ENCODE assay signal across 22 cellular contexts in the genomic region with DNA sequence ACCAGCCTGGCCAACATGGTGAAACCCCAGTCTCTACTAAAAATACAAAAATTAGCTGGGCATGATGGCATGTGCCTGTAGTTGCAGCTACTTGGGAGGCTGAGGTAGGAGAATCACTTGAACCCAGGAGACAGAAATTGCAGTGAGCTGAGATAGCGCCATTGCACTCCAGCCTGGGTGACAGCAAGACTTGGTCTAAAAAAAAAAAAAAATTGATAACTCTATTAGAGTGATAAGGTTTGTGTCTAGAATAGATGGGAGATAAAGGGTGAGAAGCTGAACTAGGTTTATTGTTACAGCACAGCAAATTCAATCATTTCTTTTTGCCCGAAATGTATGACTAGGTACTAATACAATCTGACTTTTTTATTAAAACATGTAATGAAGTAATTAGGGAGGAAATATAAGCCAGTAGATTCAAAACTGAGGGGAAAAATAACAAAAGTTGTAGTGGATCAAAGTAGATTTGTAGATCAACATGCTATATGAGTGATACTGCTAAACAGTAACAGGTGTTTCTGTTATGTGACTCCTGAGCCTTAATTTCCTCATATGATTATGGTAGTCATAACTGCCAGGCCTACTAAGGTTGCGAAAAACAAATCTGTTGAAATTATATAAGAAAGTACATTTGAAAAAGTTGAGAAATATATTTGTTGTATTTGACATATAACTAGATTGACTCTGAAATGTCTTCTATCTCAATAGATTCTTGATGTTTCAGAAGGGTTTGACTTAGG.
DNase-seq lines count a peak whose midpoint lies in the region; ATAC-seq and TF ChIP-seq lines count a peak whose summit lies in the region.
"Had no signal": no experiment of that assay in that cellular context is flagged by ENCODE, and none has a peak within 500 bp of the region (broad histone marks: within the 10 kb centered on the region; RNA-seq: fewer than 3 reads in every experiment).

No MANE protein-coding gene starts in this region.

- no peak overlapping the region for H3K27ac ChIP-seq in CD4-positive, alpha-beta memory T cell (ENCODE audit: low read depth, low read length)
- H3K27ac ChIP-seq in naive thymus-derived CD4-positive, alpha-beta T cell (ENCODE audit: low read depth, low read length) = no peak overlapping the region
- H3K27ac ChIP-seq: foreskin keratinocyte, parathyroid adenoma, SJCRH30, suprapubic skin had no signal

- ATAC-seq in SK-N-SH treated with all-trans-retinoic acid at 6 μM for 48 hours (no peak), GM19397 (IDR thresholded peaks at IDR 0.05; ENCODE audit: unreplicated experiment) (no peak), GM21576 (IDR thresholded peaks at IDR 0.05; ENCODE audit: unreplicated experiment) (no peak)
- ATAC-seq in naive thymus-derived CD4-positive, alpha-beta T cell = no peak
- ATAC-seq: foreskin keratinocyte had no signal

- peaks cover 27 to 53% (median 39%) of the 10 kb centered on the region in 4 donors for H3K4me1 Mint-ChIP-seq in CD4-positive, alpha-beta memory T cell
- H3K4me1 Mint-ChIP-seq in naive thymus-derived CD4-positive, alpha-beta T cell = peaks cover 14 to 57% (median 50%) of the 10 kb centered on the region in 7 donors
- H3K4me1 Mint-ChIP-seq: nephron progenitor cell had no signal

- peak overlapping the region in 4 of 7 donors; percentile 12 to 77 (median 42) for H3K27ac Mint-ChIP-seq in CD4-positive, alpha-beta memory T cell
- peak overlapping the region in 5 of 9 donors; percentile 9 to 53 (median 48) for H3K27ac Mint-ChIP-seq in naive thymus-derived CD4-positive, alpha-beta T cell
- H3K27ac Mint-ChIP-seq: dendritic cell treated with granulocyte-macrophage colony-stimulating factor and Interleukin-4, amounts not matched to agents 40 ng/mL and 50 ng/mL, for 4 days; nephron progenitor cell; T-helper 1 cell treated with Interleukin-12 subunit alpha and Interleukin-12 subunit beta and Interleukin-4 antibody, amounts not matched to agents 30 μg/mL and 1 μg/mL, for 36 hours had no signal

- no peaks in the 10 kb centered on the region for H3K4me1 ChIP-seq in CD4-positive, alpha-beta memory T cell (ENCODE audit: insufficient read depth, low read length)
- H3K4me1 ChIP-seq in naive thymus-derived CD4-positive, alpha-beta T cell (ENCODE audit: control insufficient read depth in 2 of 2, insufficient read depth in 2 of 2, low read length in 2 of 2) = no peaks in the 10 kb centered on the region
- H3K4me1 ChIP-seq: parathyroid adenoma, SJCRH30, suprapubic skin had no signal

- CTCF ChIA-PET in CD4-positive, alpha-beta memory T cell (lab: Charles Lee; ENCODE audit: partially characterized antibody) = interaction anchor here (4.7 kb wide), 1 partner anchor 21 kb away, joined by 23 read pairs; no protein-coding TSS in a partner anchor
- CTCF ChIA-PET in naive thymus-derived CD4-positive, alpha-beta T cell (lab: Charles Lee) = no interaction called here

- H3K4me3 Mint-ChIP-seq in CD4-positive, alpha-beta memory T cell = no peak overlapping the region
- no peak overlapping the region for H3K4me3 Mint-ChIP-seq in naive thymus-derived CD4-positive, alpha-beta T cell
- H3K4me3 Mint-ChIP-seq: dendritic cell treated with granulocyte-macrophage colony-stimulating factor and Interleukin-4, amounts not matched to agents 40 ng/mL and 50 ng/mL, for 4 days; nephron progenitor cell; T-helper 1 cell treated with Interleukin-12 subunit alpha and Interleukin-12 subunit beta and Interleukin-4 antibody, amounts not matched to agents 30 μg/mL and 1 μg/mL, for 36 hours had no signal

- no peak for DNase-seq in CD4-positive, alpha-beta memory T cell
- DNase-seq in LHCN-M2 (ENCODE audit: low read depth) (peak; percentile 55), GOT3 (lab: John Stamatoyannopoulos, UW) (no peak)
- DNase-seq in naive thymus-derived CD4-positive, alpha-beta T cell = no peak
- DNase-seq: activated CD4-positive, alpha-beta T cell treated with anti-CD3 and anti-CD28 coated beads, Interleukin-2, amount 50 U/mL, for 1 hour; activated naive CD4-positive, alpha-beta T cell; foreskin keratinocyte; hippocampal formation; MM.1S; NCI-H1694 treated with DMSO at 0.1 percent for 48 hours; NCI-H2227 treated with DMSO at 0.1 percent for 48 hours; NCI-H774; nephron progenitor cell; SJCRH30 had no signal

- no peaks in the 10 kb centered on the region for H3K27me3 ChIP-seq in CD4-positive, alpha-beta memory T cell (ENCODE audit: insufficient read depth, low read length)
- no peaks in the 10 kb centered on the region for H3K27me3 ChIP-seq in naive thymus-derived CD4-positive, alpha-beta T cell (ENCODE audit: control insufficient read depth in 2 of 2, insufficient read depth in 2 of 2, low read length in 2 of 2)
- H3K27me3 ChIP-seq: foreskin keratinocyte, SJCRH30, suprapubic skin had no signal

- peaks cover 7% of the 10 kb centered on the region for H3K36me3 ChIP-seq in CD4-positive, alpha-beta memory T cell (ENCODE audit: insufficient read depth, low read length)
- H3K36me3 ChIP-seq in naive thymus-derived CD4-positive, alpha-beta T cell (ENCODE audit: control insufficient read depth in 2 of 3, insufficient read depth in 3 of 3, low read length in 3 of 3) = peaks cover 0 to 19% (median 4%) of the 10 kb centered on the region in 3 experiments

- POLR2A ChIA-PET in CD4-positive, alpha-beta memory T cell (lab: Charles Lee; ENCODE audit: partially characterized antibody) = no interaction called here
- POLR2A ChIA-PET in naive thymus-derived CD4-positive, alpha-beta T cell (lab: Charles Lee) = interaction anchor here (0.6 kb wide), 3 partner anchors 55 to 802 kb away, joined by 3 to 4 read pairs (median 3); no protein-coding TSS in a partner anchor

- peaks cover 30 to 48% of the 10 kb centered on the region in 2 donors for H3K36me3 Mint-ChIP-seq in CD4-positive, alpha-beta memory T cell
- H3K36me3 Mint-ChIP-seq in naive thymus-derived CD4-positive, alpha-beta T cell = peaks cover 9 to 44% (median 33%) of the 10 kb centered on the region in 5 donors

- H3K27me3 Mint-ChIP-seq in CD4-positive, alpha-beta memory T cell = no peaks in the 10 kb centered on the region
- no peaks in the 10 kb centered on the region for H3K27me3 Mint-ChIP-seq in naive thymus-derived CD4-positive, alpha-beta T cell
- H3K27me3 Mint-ChIP-seq: dendritic cell treated with granulocyte-macrophage colony-stimulating factor and Interleukin-4, amounts not matched to agents 40 ng/mL and 50 ng/mL, for 4 days had no signal

- no peaks in the 10 kb centered on the region for H3K9me3 ChIP-seq in CD4-positive, alpha-beta memory T cell (ENCODE audit: control insufficient read depth in 1 of 2, low read length in 2 of 2)
- H3K9me3 ChIP-seq in naive thymus-derived CD4-positive, alpha-beta T cell (ENCODE audit: control insufficient read depth in 2 of 3, low read length in 3 of 3) = no peaks in the 10 kb centered on the region
- H3K9me3 ChIP-seq: HAP-1, SJCRH30, suprapubic skin had no signal

- intact Hi-C loops in CD4-positive, alpha-beta memory T cell (cut with micrococcal nuclease) = no loop called here
- intact Hi-C loops in naive thymus-derived CD4-positive, alpha-beta T cell (cut with micrococcal nuclease) = loop anchor here in 1 of 2 donors (2.0 kb wide), 1 partner anchor 17 kb away; no protein-coding TSS in a partner anchor

- no peaks in the 10 kb centered on the region for H3K9me3 Mint-ChIP-seq in CD4-positive, alpha-beta memory T cell
- H3K9me3 Mint-ChIP-seq in naive thymus-derived CD4-positive, alpha-beta T cell = no peaks in the 10 kb centered on the region
- H3K9me3 Mint-ChIP-seq: dendritic cell treated with granulocyte-macrophage colony-stimulating factor and Interleukin-4, amounts not matched to agents 40 ng/mL and 50 ng/mL, for 4 days; nephron progenitor cell; T-helper 1 cell treated with Interleukin-12 subunit alpha and Interleukin-12 subunit beta and Interleukin-4 antibody, amounts not matched to agents 30 μg/mL and 1 μg/mL, for 36 hours had no signal

- no peak overlapping the region for H3K4me3 ChIP-seq in CD4-positive, alpha-beta memory T cell (ENCODE audit: low read length in 2 of 2)
- no peak overlapping the region for H3K4me3 ChIP-seq in naive thymus-derived CD4-positive, alpha-beta T cell (ENCODE audit: low read length)
- H3K4me3 ChIP-seq: HAP-1, SJCRH30, suprapubic skin had no signal

TF ChIP-seq in SK-N-SH treated with all-trans-retinoic acid at 6 μM for 48 hours, 23 proteins besides CTCF, POLR2A, EP300 and RAD21:
- TF ChIP-seq BACH2 (CRISPR knock-in tag; IDR thresholded peaks at IDR 0.05; ENCODE audit: borderline replicate concordance) (no peak), TCF4 (CRISPR knock-in tag; IDR thresholded peaks at IDR 0.05; ENCODE audit: borderline replicate concordance) (peak; percentile 27; the same call in 1 of the 2 replicates), ZFP30 (CRISPR knock-in tag; IDR thresholded peaks at IDR 0.05) (no peak)
